2 cellular contexts compared by ENCODE assay signal in the genomic region with DNA sequence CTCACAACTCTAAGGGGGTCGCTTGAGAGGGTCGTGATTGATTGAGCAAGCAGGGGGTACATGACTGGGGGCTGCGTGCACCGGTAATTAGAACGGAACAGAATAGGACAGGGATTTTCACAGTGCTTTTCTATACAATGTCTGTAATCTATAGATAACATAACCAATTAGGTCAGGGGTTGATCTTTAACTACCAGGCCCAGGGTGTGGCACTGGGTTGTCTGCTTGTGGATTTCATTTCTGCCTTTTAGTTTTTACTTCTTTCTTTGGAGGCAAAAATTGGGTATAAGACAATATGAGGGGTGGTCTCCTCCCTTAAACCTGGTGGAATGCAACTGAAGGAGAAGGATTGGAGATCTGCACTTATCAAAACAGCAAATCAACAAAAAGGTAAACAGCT. TPM values are rescaled to one million over a fixed set of nuclear protein-coding genes. Genes with fewer than 3 reads are reported as not detected.
"Had no signal": no experiment of that assay in that cellular context is flagged by ENCODE, and none has a peak within 500 bp of the region (broad histone marks: within the 10 kb centered on the region; RNA-seq: fewer than 3 reads in every experiment).

No MANE protein-coding gene starts in this region.

RNA-seq across cellular contexts. Expression of a gene that starts 30.6 kb away (rescaled TPM):
- total RNA-seq: G401, GM12878 had no signal
- polyA plus RNA-seq: GM12878 had no signal
